Comparison of ENCODE assay signal across 25 cellular contexts in genomic region chr5:3490962-3491477, GRCh38.
"Had no signal": no experiment of that assay in that cellular context is flagged by ENCODE, and none has a peak within 500 bp of the region (broad histone marks: within the 10 kb centered on the region; RNA-seq: fewer than 3 reads in every experiment).

No MANE protein-coding gene starts in this region.

- ATAC-seq: gastrocnemius medialis; left colon; left ventricle myocardium superior; natural killer cell treated with Interleukin-12 subunit alpha and Interleukin-12 subunit beta and Interleukin-15 and Interleukin-18, amount 100 ng/mL, for 72 hours; pancreas; sciatic nerve; stimulated activated memory B cell treated with anti-CD40 and anti-IgM and Interleukin-4, amounts not matched to agents 10 μg/mL and 1 μg/mL and 100 μg/mL, for 72 hours had no signal

- DNase-seq: cortex of kidney; dorsolateral prefrontal cortex; effector CD8-positive, alpha-beta T cell; gastrocnemius medialis; left colon; left ventricle myocardium superior; mesenchymal stem cell; midbrain; occipital lobe; pancreas; spleen; stimulated activated CD4-positive, alpha-beta T cell treated with anti-CD3 and anti-CD28 coated beads, Interleukin-15, amount 100 ng/mL, for 24 hours; stimulated activated CD4-positive, alpha-beta T cell treated with anti-CD3 and anti-CD28 coated beads, Interleukin-1b, Interleukin-23, amount 100 ng/mL, for 48 hours; stimulated activated CD4-positive, alpha-beta T cell treated with anti-CD3 and anti-CD28 coated beads, Interleukin-4, amount 100 ng/mL, for 24 hours; tibial artery; upper lobe of left lung; uterus had no signal

- H3K9me3 ChIP-seq: esophagus muscularis mucosa, gastrocnemius medialis, pancreas, tibial artery, uterus had no signal

- H2AFZ ChIP-seq: hepatocyte had no signal

- H3K79me2 ChIP-seq: hepatocyte had no signal

- H3K4me3 ChIP-seq: dorsolateral prefrontal cortex, esophagus muscularis mucosa, gastrocnemius medialis, hepatocyte, lung, pancreas, spleen, tibial artery, upper lobe of left lung, uterus had no signal

- H3K27me3 ChIP-seq: hepatocyte, spleen, upper lobe of left lung, uterus had no signal

- H3K4me2 ChIP-seq: hepatocyte had no signal

- H3K27ac ChIP-seq: dorsolateral prefrontal cortex, epithelial cell of prostate, esophagus muscularis mucosa, gastrocnemius medialis, hepatocyte, pancreas, spleen, tibial artery, upper lobe of left lung, uterus had no signal

- H3K4me1 ChIP-seq: esophagus muscularis mucosa, gastrocnemius medialis, pancreas, spleen, tibial artery, upper lobe of left lung, uterus had no signal

- H3K36me3 ChIP-seq: esophagus muscularis mucosa, gastrocnemius medialis, pancreas, spleen, tibial artery, upper lobe of left lung, uterus had no signal

- FAIRE-seq: endometrium, pancreas had no signal
